27 cellular contexts compared by ENCODE assay signal in genomic region chr10:32851301-32851700, GRCh38.
"Had no signal": no experiment of that assay in that cellular context is flagged by ENCODE, and none has a peak within 500 bp of the region (broad histone marks: within the 10 kb centered on the region; RNA-seq: fewer than 3 reads in every experiment).

No MANE protein-coding gene starts in this region.

- ATAC-seq: natural killer cell; right lobe of liver; stimulated activated effector memory CD8-positive, alpha-beta T cell treated with anti-CD3 and anti-CD28 coated beads, Interleukin-12 subunit alpha, Interleukin-12 subunit beta, amount 100 ng/mL, for 72 hours; upper lobe of right lung had no signal

- H3K4me3 ChIP-seq: left ventricle myocardium inferior, lung, neural progenitor cell, right atrium auricular region, right lobe of liver, skin epidermis, spleen, suprapubic skin, thoracic aorta, tibial artery, upper lobe of right lung, uterus had no signal

- H3K27ac Mint-ChIP-seq: immature natural killer cell; mesothelial cell of epicardium; naive B cell; natural killer cell; nephron progenitor cell; neural progenitor cell; progenitor cell of endocrine pancreas; stimulated activated effector memory CD8-positive, alpha-beta T cell treated with anti-CD3 and anti-CD28 coated beads, Interleukin-12 subunit alpha, Interleukin-12 subunit beta, amount 100 ng/mL, for 72 hours; stimulated activated naive CD8-positive, alpha-beta T cell treated with anti-CD3 and anti-CD28 coated beads, Interleukin-15, Interleukin-2, amounts not matched to agents 100 ng/mL and 50 ng/mL, for 24 hours had no signal

- DNase-seq: hypothalamus; immature natural killer cell; islet precursor cell; left ventricle myocardium inferior; mesendoderm; naive B cell; natural killer cell; nephron progenitor cell; occipital lobe; right lobe of liver; spleen; stimulated activated CD4-positive, alpha-beta T cell treated with anti-CD3 and anti-CD28 coated beads, Interleukin-4, amount 100 ng/mL, for 24 hours; stimulated activated naive CD4-positive, alpha-beta T cell; tibial artery; trophoblast cell; upper lobe of right lung; uterus had no signal

- H3K36me3 Mint-ChIP-seq: immature natural killer cell; mesothelial cell of epicardium; naive B cell; natural killer cell; neural progenitor cell; stimulated activated effector memory CD8-positive, alpha-beta T cell treated with anti-CD3 and anti-CD28 coated beads, Interleukin-12 subunit alpha, Interleukin-12 subunit beta, amount 100 ng/mL, for 72 hours had no signal

- H3K9me3 Mint-ChIP-seq: naive B cell; natural killer cell; neural progenitor cell; stimulated activated effector memory CD8-positive, alpha-beta T cell treated with anti-CD3 and anti-CD28 coated beads, Interleukin-12 subunit alpha, Interleukin-12 subunit beta, amount 100 ng/mL, for 72 hours; stimulated activated naive CD8-positive, alpha-beta T cell treated with anti-CD3 and anti-CD28 coated beads, Interleukin-15, Interleukin-2, amounts not matched to agents 100 ng/mL and 50 ng/mL, for 24 hours had no signal
